8 cellular contexts compared by ENCODE assay signal in genomic region chr1:62746086-62746808, GRCh38. TPM values are rescaled to one million over a fixed set of nuclear protein-coding genes. Genes with fewer than 3 reads are reported as not detected.
DNase-seq lines count a peak whose midpoint lies in the region; ATAC-seq and TF ChIP-seq lines count a peak whose summit lies in the region.

No MANE protein-coding gene starts in this region.

- H3K9ac ChIP-seq in fibroblast of lung (ENCODE audit: insufficient read depth, low read length) (no peak overlapping the region), parathyroid adenoma (no peak overlapping the region)

- H3K4me3 ChIP-seq in LNCaP clone FGC (ENCODE audit: low read depth, low read length) (no peak overlapping the region), fibroblast of lung (replicated peaks in 1 of 4; ENCODE audit: control extremely low read depth in 1 of 4, insufficient read depth in 1 of 4, low read depth in 3 of 4, low read length in 4 of 4) (peak overlapping the region; percentile 41 to 53 (median 43)), parathyroid adenoma (ENCODE audit: low read depth, low read length) (no peak overlapping the region)

- no peak overlapping the region for H3K27ac Mint-ChIP-seq in effector memory CD8-positive, alpha-beta T cell

- no peaks in the 10 kb centered on the region for H3K4me1 Mint-ChIP-seq in effector memory CD8-positive, alpha-beta T cell (ENCODE audit: low read depth in 2 of 2)

- no peaks in the 10 kb centered on the region for H3K79me2 ChIP-seq in fibroblast of lung (ENCODE audit: control insufficient read depth, insufficient read depth, low read length)
- no peaks in the 10 kb centered on the region for H3K79me2 ChIP-seq in parathyroid adenoma

- H3K4me3 Mint-ChIP-seq in effector memory CD8-positive, alpha-beta T cell: no peak overlapping the region

- no peaks in the 10 kb centered on the region for H4K20me1 ChIP-seq in fibroblast of lung (ENCODE audit: control insufficient read depth, extremely low read depth, insufficient read depth, low read length)

- H3K4me2 ChIP-seq in fibroblast of lung (ENCODE audit: extremely low read depth, insufficient read depth, low read length) (peak overlapping the region; percentile 82), parathyroid adenoma (ENCODE audit: low read length) (peak overlapping the region; percentile 32)

- H2AFZ ChIP-seq in fibroblast of lung (ENCODE audit: low read length) (peak overlapping the region; percentile 91), parathyroid adenoma (no peak overlapping the region)

- peaks cover 4 to 15% of the 10 kb centered on the region in 2 donors for H3K27me3 Mint-ChIP-seq in effector memory CD8-positive, alpha-beta T cell

- TF ChIP-seq CTCF in LNCaP clone FGC (IDR thresholded peaks at IDR 0.05; ENCODE audit: control insufficient read depth, extremely low read depth, insufficient read depth) (peak; percentile 54), fibroblast of lung (conservative IDR thresholded peaks at IDR 0.05 in 1 of 2, IDR thresholded peaks at IDR 0.05 in 1 of 2; ENCODE audit: low read depth in 1 of 2, low read length in 2 of 2) (peak; percentile 29 to 49), parathyroid adenoma (IDR thresholded peaks at IDR 0.05) (peak; percentile 40)

- ATAC-seq in GM18868 (IDR thresholded peaks at IDR 0.05; ENCODE audit: unreplicated experiment): no peak
- no peak for ATAC-seq in effector memory CD8-positive, alpha-beta T cell (replicated peaks)
- ATAC-seq in GM21390 (IDR thresholded peaks at IDR 0.05; ENCODE audit: unreplicated experiment): no peak

- H3K9me3 ChIP-seq in fibroblast of lung (ENCODE audit: control insufficient read depth, insufficient read depth, low read depth, low read length): no peaks in the 10 kb centered on the region
- no peaks in the 10 kb centered on the region for H3K9me3 ChIP-seq in parathyroid adenoma (ENCODE audit: control insufficient read depth, low read length)

- no peaks in the 10 kb centered on the region for H3K9me3 Mint-ChIP-seq in effector memory CD8-positive, alpha-beta T cell

- H3K27me3 ChIP-seq in fibroblast of lung (ENCODE audit: control insufficient read depth, insufficient read depth, low read length): no peaks in the 10 kb centered on the region
- no peaks in the 10 kb centered on the region for H3K27me3 ChIP-seq in parathyroid adenoma (ENCODE audit: control insufficient read depth, insufficient read depth, low read length)

- DNase-seq in G401 (ENCODE audit: low spot score) (peak; percentile 64), LNCaP clone FGC (ENCODE audit: low read depth) (peak; percentile 56), SK-MEL-5 (ENCODE audit: low read depth, low spot score) (peak; percentile 71), fibroblast of lung (ENCODE audit: low read depth in 2 of 2) (peak; percentile 55 to 78)
- DNase-seq in effector memory CD8-positive, alpha-beta T cell: no peak

- H3K36me3 ChIP-seq in fibroblast of lung (ENCODE audit: control insufficient read depth, insufficient read depth, low read length) (no peaks in the 10 kb centered on the region), parathyroid adenoma (ENCODE audit: control insufficient read depth, insufficient read depth, low read length) (no peaks in the 10 kb centered on the region)

- no peaks in the 10 kb centered on the region for H3K36me3 Mint-ChIP-seq in effector memory CD8-positive, alpha-beta T cell (ENCODE audit: insufficient read depth)

- in situ Hi-C loops in G401 (cut with HindIII; ENCODE audit: low sequenced_read_pairs): no loop called here
- in situ Hi-C loops in SK-MEL-5 (cut with HindIII; ENCODE audit: low pct_unique_long_range_greater_than_20kb, low sequenced_read_pairs): no loop called here

- H3K4me1 ChIP-seq in fibroblast of lung (ENCODE audit: control insufficient read depth, extremely low read depth, insufficient read depth, low read length) (no peaks in the 10 kb centered on the region), parathyroid adenoma (peaks cover 4% of the 10 kb centered on the region)

- no peak overlapping the region for H3K27ac ChIP-seq in fibroblast of lung (ENCODE audit: insufficient read depth, low read length)
- no peak overlapping the region for H3K27ac ChIP-seq in parathyroid adenoma

RNA-seq across cellular contexts. Expression of gene ATG4C, which starts 37.7 kb away (rescaled TPM):
- total RNA-seq in G401 (2014; rRNA removed; shearing (Covaris generic)): 2.0 and 2.2 TPM in 2 replicates
- 9.2 and 9.6 TPM in 2 replicates for total RNA-seq in SK-MEL-5 (2014; rRNA removed; shearing (Covaris generic))
- polyA plus RNA-seq in SK-MEL-5 (2015; cell fraction: cytosol; rRNA removed): 10.3 and 18.0 TPM in 2 replicates
- 10.7 and 20.5 TPM in 2 replicates for polyA plus RNA-seq in SK-MEL-5 (2015; cell fraction: nucleus; rRNA removed)
- 10.3 and 12.1 TPM in 2 replicates for total RNA-seq in fibroblast of lung
- 6.4 and 9.0 TPM in 2 replicates for polyA plus RNA-seq in fibroblast of lung
- polyA plus RNA-seq in fibroblast of lung (2012): 6.0 and 7.6 TPM in 2 replicates
- 0.78 and 1.7 TPM in 2 replicates for polyA minus RNA-seq in fibroblast of lung (ENCODE audit: low replicate concordance)

RNA-seq across cellular contexts. Expression of gene DOCK7, which starts 58.1 kb away (rescaled TPM):
- total RNA-seq in G401 (2014; rRNA removed; shearing (Covaris generic)): 24.7 and 105 TPM in 2 replicates
- 87.2 and 109 TPM in 2 replicates for total RNA-seq in SK-MEL-5 (2014; rRNA removed; shearing (Covaris generic))
- polyA plus RNA-seq in SK-MEL-5 (2015; cell fraction: cytosol; rRNA removed): 48.4 and 54.4 TPM in 2 replicates
- 48.3 and 84.2 TPM in 2 replicates for polyA plus RNA-seq in SK-MEL-5 (2015; cell fraction: nucleus; rRNA removed)
- total RNA-seq in fibroblast of lung: 92.5 and 153 TPM in 2 replicates
- polyA plus RNA-seq in fibroblast of lung: 48.4 and 66.5 TPM in 2 replicates
- 60.8 and 83.5 TPM in 2 replicates for polyA plus RNA-seq in fibroblast of lung (2012)
- polyA minus RNA-seq in fibroblast of lung (ENCODE audit: low replicate concordance): 44.2 and 88.0 TPM in 2 replicates

Comparison
In these comparisons a context has a peak if more than half of its experiments do, and no peak if none do; other contexts are left out.
1. DNase-seq: peak in G401 (single experiment), LNCaP clone FGC (single experiment), SK-MEL-5 (single experiment) and fibroblast of lung (2 of 2); none in effector memory CD8-positive, alpha-beta T cell (0 of 3).
2. H3K4me3 ChIP-seq: peak in fibroblast of lung (4 of 4); none in LNCaP clone FGC (single experiment) and parathyroid adenoma (single experiment).
3. Peak in every context shown above with its lines, with median percentiles within 50 percentile points of each other: CTCF ChIP-seq.